ENCODE assay signal across 24 cellular contexts in the genomic region with DNA sequence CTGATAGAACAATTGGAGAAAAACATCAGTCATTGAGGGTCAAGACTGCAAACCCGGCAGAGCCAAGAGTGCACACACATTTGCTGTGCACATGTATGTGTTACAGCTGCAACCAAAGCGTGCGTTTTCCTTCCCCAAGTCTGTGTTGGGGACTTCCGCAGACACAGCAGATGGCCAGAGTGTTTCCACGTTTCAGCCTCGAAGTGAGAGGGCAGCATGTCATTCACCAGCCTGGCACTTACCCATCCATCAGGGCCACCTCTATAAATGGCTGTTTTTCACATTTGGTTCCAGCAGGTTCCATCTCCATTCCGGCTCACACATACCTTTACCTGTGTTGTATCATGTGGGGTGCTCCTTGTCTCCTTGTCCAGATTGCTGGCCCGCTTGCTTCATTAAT.
DNase-seq lines count a peak whose midpoint lies in the region; ATAC-seq, FAIRE-seq and TF ChIP-seq lines count a peak whose summit lies in the region.
"Had no signal": no experiment of that assay in that cellular context is flagged by ENCODE, and none has a peak within 500 bp of the region (broad histone marks: within the 10 kb centered on the region; RNA-seq: fewer than 3 reads in every experiment).

No MANE protein-coding gene starts in this region.

- H4K91ac ChIP-seq in H1 (replicated peaks; ENCODE audit: insufficient read length, low read length), result peak overlapping the region; percentile 92
- H4K91ac ChIP-seq in trophoblast cell (ENCODE audit: low read depth, low read length), result no peak overlapping the region

- no peak for TF ChIP-seq EP300 in H1 (IDR thresholded peaks at IDR 0.05; ENCODE audit: borderline replicate concordance in 1 of 2, low read depth in 2 of 2, low read length in 2 of 2)

- H3K36me3 ChIP-seq in H1 (ENCODE audit: control insufficient read depth in 2 of 4, insufficient read depth in 4 of 4, low read length in 3 of 4), result no peaks in the 10 kb centered on the region
- H3K36me3 ChIP-seq in trophoblast cell (ENCODE audit: control insufficient read depth in 1 of 2, insufficient read depth in 2 of 2, low read length in 2 of 2), result no peaks in the 10 kb centered on the region
- H3K36me3 ChIP-seq: MG63, Peyer's patch, SJSA1 had no signal

- no peak overlapping the region for H4K5ac ChIP-seq in H1 (ENCODE audit: insufficient read length, low read depth, low read length)

- no peak for ATAC-seq in GM18511 (IDR thresholded peaks at IDR 0.05; ENCODE audit: unreplicated experiment)
- ATAC-seq: A549 had no signal

- no peaks in the 10 kb centered on the region for H4K20me1 ChIP-seq in H1 (replicated peaks in 1 of 2; ENCODE audit: control insufficient read depth in 1 of 2, insufficient read depth in 2 of 2, low read length in 2 of 2)

- H3K4ac ChIP-seq in H1 (replicated peaks; ENCODE audit: insufficient read length, low read depth, low read length), result peak overlapping the region; percentile 30
- no peak overlapping the region for H3K4ac ChIP-seq in trophoblast cell (ENCODE audit: low read depth, low read length)

- H3K79me2 ChIP-seq in H1 (ENCODE audit: control insufficient read depth in 1 of 2, insufficient read depth in 2 of 2, low read length in 2 of 2), result no peaks in the 10 kb centered on the region
- no peaks in the 10 kb centered on the region for H3K79me2 ChIP-seq in trophoblast cell (ENCODE audit: control insufficient read depth, insufficient read depth, low read length, poor library complexity)

- H2AK5ac ChIP-seq in H1 (ENCODE audit: low read depth, low read length) (peak overlapping the region; percentile 91), trophoblast cell (ENCODE audit: low read length) (no peak overlapping the region)

- H2BK12ac ChIP-seq in H1 (ENCODE audit: low read depth, low read length) (peak overlapping the region; percentile 99), trophoblast cell (ENCODE audit: low read length) (no peak overlapping the region)

- H4K12ac ChIP-seq in trophoblast cell (ENCODE audit: low read depth, low read length), result no peak overlapping the region

- H2BK120ac ChIP-seq in H1 (replicated peaks; ENCODE audit: low read depth, low read length) (peak overlapping the region; percentile 80), trophoblast cell (ENCODE audit: insufficient read depth, low read length, poor library complexity) (no peak overlapping the region)

- peak; percentile 7 for FAIRE-seq in H1 (lab: Jason Lieb, UNC)
- FAIRE-seq: A549, GM12892, GM18507 had no signal

- no peaks in the 10 kb centered on the region for H3K9me3 ChIP-seq in H1 (ENCODE audit: insufficient read depth in 2 of 2, low read depth in 1 of 2, low read length in 1 of 2)
- peaks cover 1% of the 10 kb centered on the region for H3K9me3 ChIP-seq in trophoblast cell (ENCODE audit: insufficient read depth, low read depth, low read length)
- H3K9me3 ChIP-seq: A549, Caco-2, MG63, Peyer's patch had no signal

- DNase-seq in NCI-H82 (lab: John Stamatoyannopoulos, UW) (peak; percentile 22), NCI-H82 treated with DMSO at 0.1 percent for 48 hours (lab: John Stamatoyannopoulos, UW; ENCODE audit: unreplicated experiment) (no peak), NCI-H524 (lab: John Stamatoyannopoulos, UW) (peak; percentile 29 to 69), H1 (ENCODE audit: low read depth in 1 of 2, low spot score in 2 of 2) (no peak), trophoblast cell (no peak)
- no peak for DNase-seq in activated CD4-positive, alpha-beta T cell treated with anti-CD3 and anti-CD28 coated beads for 48 hours
- DNase-seq in stimulated activated naive CD4-positive, alpha-beta T cell (lab: John Stamatoyannopoulos, UW), result no peak
- DNase-seq: Caco-2; CD4-positive, alpha-beta T cell; EL; H7; Kasumi-1; MG63; NCI-H1048; NCI-H345; NCI-H526 treated with DMSO at 0.1 percent for 48 hours; NK-92 treated with Interleukin-12 subunit alpha and Interleukin-12 subunit beta, amount 100 ng/mL, for 24 hours; Peyer's patch had no signal

- POLR2A ChIA-PET in H1 (lab: Charles Lee; ENCODE audit: partially characterized antibody), result interaction anchor here (1.8 kb wide), 1 partner anchor 8 kb away, joined by 10 read pairs; no protein-coding TSS in a partner anchor

- H3K79me1 ChIP-seq in H1 (ENCODE audit: low read depth, low read length) (no peaks in the 10 kb centered on the region), trophoblast cell (ENCODE audit: low read length) (no peaks in the 10 kb centered on the region)

- TF ChIP-seq RAD21 in H1 (IDR thresholded peaks at IDR 0.05 in 1 of 2, conservative IDR thresholded peaks at IDR 0.05 in 1 of 2; ENCODE audit: low read depth in 2 of 2, low read length in 2 of 2), result no peak

- H3K27me3 ChIP-seq in H1 (replicated peaks in 1 of 4; ENCODE audit: control insufficient read depth in 3 of 4, extremely low read depth in 1 of 4, insufficient read depth in 3 of 4, low read length in 3 of 4), result no peaks in the 10 kb centered on the region
- peaks cover 7% of the 10 kb centered on the region for H3K27me3 ChIP-seq in trophoblast cell (ENCODE audit: insufficient read depth, low read length)
- H3K27me3 ChIP-seq: MG63, Peyer's patch had no signal

- H3K9ac ChIP-seq in H1 (replicated peaks in 1 of 4; ENCODE audit: extremely low read depth in 1 of 4, low read depth in 3 of 4, low read length in 3 of 4) (peak overlapping the region in 1 of 4 experiments; percentile 42; a peak in 1 of 7 replicates), trophoblast cell (ENCODE audit: low read length) (no peak overlapping the region)

- no peak overlapping the region for H3K23ac ChIP-seq in H1 (ENCODE audit: insufficient read length)
- H3K23ac ChIP-seq in trophoblast cell (ENCODE audit: low read length), result no peak overlapping the region

- H3K4me2 ChIP-seq in H1 (ENCODE audit: insufficient read depth in 1 of 2, low read depth in 2 of 2, low read length in 2 of 2) (peak overlapping the region in 1 of 2 experiments; percentile 28; a peak in 1 of 4 replicates), trophoblast cell (ENCODE audit: low read length) (no peak overlapping the region)
- H3K4me2 ChIP-seq: A549 had no signal

- TF ChIP-seq POLR2A in H1 (IDR thresholded peaks at IDR 0.05; ENCODE audit: control extremely low read depth in 1 of 2, low read depth in 2 of 2, low read length in 2 of 2), result no peak

- H3K18ac ChIP-seq in H1 (ENCODE audit: extremely low read depth, low read length) (peak overlapping the region; percentile 96), trophoblast cell (ENCODE audit: low read length) (no peak overlapping the region)

- peak overlapping the region; percentile 83 for H2BK15ac ChIP-seq in H1 (ENCODE audit: low read length)

- H3K14ac ChIP-seq in H1 (ENCODE audit: insufficient read length) (no peak overlapping the region), trophoblast cell (ENCODE audit: low read length) (no peak overlapping the region)

- peak overlapping the region; percentile 100 for H2BK20ac ChIP-seq in H1 (ENCODE audit: low read length)

- WGBS in H1 (ENCODE audit: extremely low coverage in 1 of 2, insufficient coverage in 1 of 2, insufficient read length in 1 of 2, insufficient replicate concordance in 2 of 2, low coverage in 1 of 2, low lambda C conversion rate in 2 of 2, missing lambda C conversion rate in 1 of 2), 2 experiments, result 76% methylated on average over 8 of the region's 8 CpGs; no CpG with 5 or more reads in 1 of the 2 experiments
- no CpG with 5 or more reads among the region's 8 CpGs for whole genome bisulfite sequencing in trophoblast cell (ENCODE audit: extremely low coverage, insufficient coverage, insufficient read length)

- H3K4me3 ChIP-seq in H1 (ENCODE audit: extremely low read depth in 1 of 4, insufficient read depth in 2 of 4, low read depth in 3 of 4, low read length in 4 of 4), result no peak overlapping the region
- no peak overlapping the region for H3K4me3 ChIP-seq in trophoblast cell (ENCODE audit: low read depth, low read length)
- H3K4me3 ChIP-seq: A549, MG63, Peyer's patch, SJSA1 had no signal

- H4K8ac ChIP-seq in H1 (ENCODE audit: extremely low read depth, insufficient read depth, low read length) (no peak overlapping the region), trophoblast cell (ENCODE audit: low read depth, low read length) (no peak overlapping the region)

- TF ChIP-seq CTCF in H1 (IDR thresholded peaks at IDR 0.05; ENCODE audit: control extremely low read depth in 1 of 3, insufficient read depth in 1 of 3, low read depth in 1 of 3, low read length in 3 of 3), result no peak

- peak overlapping the region; percentile 95; the same call in 1 of the 2 replicates for H2BK5ac ChIP-seq in H1 (ENCODE audit: low read depth, low read length)
- H2BK5ac ChIP-seq in trophoblast cell (ENCODE audit: low read depth, low read length, poor library complexity), result no peak overlapping the region

- H3K4me1 ChIP-seq in H1 (replicated peaks in 1 of 4; ENCODE audit: control insufficient read depth in 3 of 4, insufficient read depth in 4 of 4, low read length in 3 of 4) (peaks cover 10 to 36% (median 35%) of the 10 kb centered on the region in 4 experiments; a peak in 6 of 7 replicates), trophoblast cell (ENCODE audit: control insufficient read depth in 1 of 2, insufficient read depth in 2 of 2, low read length in 2 of 2) (no peaks in the 10 kb centered on the region)
- H3K4me1 ChIP-seq: A549, Caco-2, SJSA1 had no signal

- no peak overlapping the region for H3K56ac ChIP-seq in H1 (replicated peaks; ENCODE audit: insufficient read length, low read depth, low read length)

- H3K23me2 ChIP-seq in H1 (ENCODE audit: low read depth, low read length), result no peaks in the 10 kb centered on the region

- H3K27ac ChIP-seq in H1 (ENCODE audit: low read depth, low read length) (no peak overlapping the region; the same call in 1 of the 2 replicates), trophoblast cell (ENCODE audit: low read depth, low read length) (no peak overlapping the region)
- H3K27ac ChIP-seq: A549, HL-60, Peyer's patch, SJSA1 had no signal

- CTCF ChIA-PET in H1 (lab: Charles Lee; ENCODE audit: partially characterized antibody), result interaction anchor here (0.9 kb wide), 1 partner anchor 37 kb away, joined by 5 read pairs; no protein-coding TSS in a partner anchor

- H2AFZ ChIP-seq in H1 (ENCODE audit: low read length) (no peak overlapping the region), trophoblast cell (ENCODE audit: insufficient read depth, low read length, poor library complexity) (no peak overlapping the region)

TF ChIP-seq in H1, 55 proteins besides CTCF, POLR2A, EP300 and RAD21:
- TF ChIP-seq KDM1A (IDR thresholded peaks at IDR 0.05; ENCODE audit: borderline replicate concordance, low read length), result no peak
- TF ChIP-seq, protein P1, sequence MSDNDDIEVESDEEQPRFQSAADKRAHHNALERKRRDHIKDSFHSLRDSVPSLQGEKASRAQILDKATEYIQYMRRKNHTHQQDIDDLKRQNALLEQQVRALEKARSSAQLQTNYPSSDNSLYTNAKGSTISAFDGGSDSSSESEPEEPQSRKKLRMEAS (IDR thresholded peaks at IDR 0.05), result peak; percentile 31; the same call in 1 of the 2 replicates

Comparison
In these comparisons a context has a peak if more than half of its experiments do, and no peak if none do; other contexts are left out.
1. DNase-seq: peak in NCI-H82 (single experiment) and NCI-H524 (2 of 2); none in NCI-H82 treated with DMSO at 0.1 percent for 48 hours (single experiment), H1 (0 of 2), activated CD4-positive, alpha-beta T cell treated with anti-CD3 and anti-CD28 coated beads for 48 hours (single experiment), stimulated activated naive CD4-positive, alpha-beta T cell (0 of 6) and trophoblast cell (0 of 2).